Comparison of ENCODE assay signal across 8 cellular contexts in the genomic region with DNA sequence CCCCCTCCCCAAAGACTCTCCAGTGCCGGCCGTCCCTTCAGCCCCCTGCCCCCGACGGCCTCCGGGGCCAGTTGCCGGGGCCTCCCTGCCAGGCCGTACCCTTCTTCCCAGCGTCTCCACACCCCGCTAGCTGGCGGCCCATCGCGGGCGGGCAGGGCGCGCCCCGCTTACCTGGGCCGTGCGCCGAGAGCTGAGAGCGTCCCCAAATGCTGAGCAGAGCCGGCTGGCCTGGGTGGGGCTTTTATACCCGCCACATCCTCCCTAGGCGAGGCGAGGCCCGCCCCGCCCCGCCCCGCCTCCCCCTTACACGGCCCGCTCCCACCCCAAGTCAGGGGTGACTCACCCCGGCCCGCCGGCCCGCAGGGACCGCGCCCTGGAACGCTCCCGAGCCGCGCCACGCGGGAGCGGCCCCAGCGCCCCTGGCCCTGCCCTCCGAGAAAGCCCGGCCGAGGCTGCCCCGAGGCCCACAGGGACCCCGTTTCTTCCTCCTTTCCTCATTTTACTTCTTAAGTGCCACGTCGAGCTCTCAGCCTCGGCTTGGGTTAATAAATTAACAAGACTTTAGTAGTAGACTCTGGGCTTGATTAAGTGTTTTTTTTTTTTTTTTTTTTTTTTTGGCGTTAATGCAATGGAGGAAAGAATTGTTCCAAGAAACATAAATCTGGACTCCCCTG. TPM values are rescaled to one million over a fixed set of nuclear protein-coding genes. Genes with fewer than 3 reads are reported as not detected.
DNase-seq lines count a peak whose midpoint lies in the region; ATAC-seq and TF ChIP-seq lines count a peak whose summit lies in the region.

A gene (minus strand): TSS at position 215 of the 674 bp plus-strand sequence. CDS start 11,911 bp downstream, outside the sequence.

- no peaks in the 10 kb centered on the region for H3K36me3 ChIP-seq in CD4-positive, alpha-beta memory T cell (ENCODE audit: insufficient read depth, low read length)
- peaks cover 12 to 34% of the 10 kb centered on the region in 2 experiments for H3K36me3 ChIP-seq in SK-N-SH (replicated peaks in 1 of 2; ENCODE audit: control insufficient read depth in 1 of 2, insufficient read depth in 2 of 2, low read length in 1 of 2)
- no peaks in the 10 kb centered on the region for H3K36me3 ChIP-seq in prostate gland

- peak within 1 kb of the TSS; percentile 92 to 98 (median 94) for H3K4me3 Mint-ChIP-seq in CD4-positive, alpha-beta memory T cell
- H3K4me3 Mint-ChIP-seq in glutamatergic neuron (ENCODE audit: unreplicated experiment), result peak within 1 kb of the TSS; percentile 96

- H3K27ac Mint-ChIP-seq in CD4-positive, alpha-beta memory T cell, result peak within 1 kb of the TSS; percentile 96 to 100 (median 98)
- peak within 1 kb of the TSS; percentile 97 for H3K27ac Mint-ChIP-seq in glutamatergic neuron (ENCODE audit: unreplicated experiment)

- peaks cover 13 to 35% of the 10 kb centered on the region in 2 donors for H3K36me3 Mint-ChIP-seq in CD4-positive, alpha-beta memory T cell
- peaks cover 19% of the 10 kb centered on the region for H3K36me3 Mint-ChIP-seq in glutamatergic neuron (ENCODE audit: unreplicated experiment)

- no peaks in the 10 kb centered on the region for H3K27me3 ChIP-seq in CD4-positive, alpha-beta memory T cell (ENCODE audit: insufficient read depth, low read length)
- no peaks in the 10 kb centered on the region for H3K27me3 ChIP-seq in SK-N-SH (ENCODE audit: insufficient read depth)
- H3K27me3 ChIP-seq in prostate gland (replicated peaks; ENCODE audit: insufficient read depth), result no peaks in the 10 kb centered on the region

- peaks cover 0 to 11% (median 2%) of the 10 kb centered on the region in 8 donors for H3K9me3 Mint-ChIP-seq in CD4-positive, alpha-beta memory T cell
- H3K9me3 Mint-ChIP-seq in glutamatergic neuron (ENCODE audit: unreplicated experiment), result peaks cover 29% of the 10 kb centered on the region

- WGBS in SK-N-SH (ENCODE audit: low lambda C conversion rate), result under 1% methylated on average over 20 of the region's 53 CpGs
- under 1% methylated on average over 53 of the region's 53 CpGs for WGBS in prostate gland

- H3K27me3 Mint-ChIP-seq in CD4-positive, alpha-beta memory T cell, result peaks cover 0 to 7% of the 10 kb centered on the region in 2 donors
- H3K27me3 Mint-ChIP-seq in glutamatergic neuron (ENCODE audit: unreplicated experiment), result peaks cover 28% of the 10 kb centered on the region

- H3K79me2 ChIP-seq in SK-N-SH (ENCODE audit: insufficient read depth), result peaks cover 65% of the 10 kb centered on the region

- ATAC-seq in GM19351 (IDR thresholded peaks at IDR 0.05; ENCODE audit: unreplicated experiment) (peak; percentile 63), HG03457 (IDR thresholded peaks at IDR 0.05; ENCODE audit: unreplicated experiment) (peak; percentile 70)

- peak within 1 kb of the TSS; percentile 95 for H3K4me2 ChIP-seq in SK-N-SH

- no peaks in the 10 kb centered on the region for H3K9me3 ChIP-seq in CD4-positive, alpha-beta memory T cell (ENCODE audit: control insufficient read depth in 1 of 2, low read length in 2 of 2)
- H3K9me3 ChIP-seq in SK-N-SH (no peaks in the 10 kb centered on the region), prostate gland (no peaks in the 10 kb centered on the region)

- no peak for TF ChIP-seq EP300 in SK-N-SH (IDR thresholded peaks at IDR 0.05; ENCODE audit: borderline replicate concordance in 1 of 2, low read depth in 1 of 2, low read length in 1 of 2)

- POLR2A ChIA-PET in CD4-positive, alpha-beta memory T cell (lab: Charles Lee; ENCODE audit: partially characterized antibody), result interaction anchor here (0.6 to 3.7 kb wide), 54 partner anchors 9 to 1097 kb away, joined by 3 to 68 read pairs (median 4); a partner anchor contains a TSS
- POLR2A ChIA-PET in SK-N-SH (lab: Yijun Ruan, JAX), result interaction anchor here (1.0 kb wide), 1 partner anchor 8 kb away, joined by 3 read pairs; no protein-coding TSS in a partner anchor

- CTCF ChIA-PET in CD4-positive, alpha-beta memory T cell (lab: Charles Lee; ENCODE audit: partially characterized antibody), result interaction anchor here (0.7 to 1.3 kb wide), 4 partner anchors 12 to 141 kb away, joined by 3 to 4 read pairs (median 3); no protein-coding TSS in a partner anchor
- CTCF ChIA-PET in SK-N-SH (lab: Yijun Ruan, JAX), result interaction anchor here (1.3 kb wide), 1 partner anchor 39 kb away, joined by 4 read pairs; no protein-coding TSS in a partner anchor

- TF ChIP-seq RAD21 in SK-N-SH (IDR thresholded peaks at IDR 0.05; ENCODE audit: low read length), result no peak

- intact Hi-C loops in CD4-positive, alpha-beta memory T cell (cut with micrococcal nuclease), result loop anchor here (1.0 to 10.0 kb wide), 3 partner anchors 81 to 709 kb away; a partner anchor contains a TSS
- intact Hi-C loops in prostate gland (cut with DNase I), result loop anchor here (5.0 kb wide), 1 partner anchor 36 kb away; no protein-coding TSS in a partner anchor

- peaks cover 65% of the 10 kb centered on the region for H3F3A ChIP-seq in SK-N-SH (replicated peaks; ENCODE audit: insufficient read depth)

- peak within 1 kb of the TSS; percentile 59 to 86 for H3K4me3 ChIP-seq in CD4-positive, alpha-beta memory T cell (ENCODE audit: low read length in 2 of 2)
- peak within 1 kb of the TSS; percentile 62 to 95 for H3K4me3 ChIP-seq in SK-N-SH (ENCODE audit: low read depth in 2 of 2, low read length in 1 of 2)
- H3K4me3 ChIP-seq in prostate gland, result peak within 1 kb of the TSS; percentile 76 to 79

- TF ChIP-seq CTCF in SK-N-SH (IDR thresholded peaks at IDR 0.05) (no peak), glutamatergic neuron (IDR thresholded peaks at IDR 0.05; ENCODE audit: partially characterized antibody, unreplicated experiment) (no peak), prostate gland (IDR thresholded peaks at IDR 0.05) (no peak)

- H3K27ac ChIP-seq in CD4-positive, alpha-beta memory T cell (ENCODE audit: low read depth, low read length), result peak within 1 kb of the TSS; percentile 75
- H3K27ac ChIP-seq in SK-N-SH (ENCODE audit: low read depth in 2 of 2, low read length in 1 of 2) (peak within 1 kb of the TSS; percentile 76 to 99), prostate gland (peak within 1 kb of the TSS; percentile 93 to 97)

- H4K20me1 ChIP-seq in SK-N-SH (ENCODE audit: insufficient read depth), result peaks cover 41% of the 10 kb centered on the region

- no peaks in the 10 kb centered on the region for H3K9me2 ChIP-seq in SK-N-SH

- H3K9ac ChIP-seq in SK-N-SH, result peak within 1 kb of the TSS; percentile 99

- H3K4me1 ChIP-seq in CD4-positive, alpha-beta memory T cell (ENCODE audit: insufficient read depth, low read length), result peaks cover 60% of the 10 kb centered on the region
- H3K4me1 ChIP-seq in SK-N-SH (ENCODE audit: control insufficient read depth in 1 of 2, insufficient read depth in 2 of 2, low read depth in 1 of 2, low read length in 1 of 2) (peaks cover 6 to 59% of the 10 kb centered on the region in 2 experiments; a peak in 3 of 4 replicates), prostate gland (replicated peaks) (peaks cover 26% of the 10 kb centered on the region)

- TF ChIP-seq POLR2A in prostate gland (IDR thresholded peaks at IDR 0.05), result peak; percentile 96

- peak; percentile 82 to 91 (median 83) for DNase-seq in CD4-positive, alpha-beta memory T cell
- peak; percentile 85 for DNase-seq in SK-N-SH
- DNase-seq in activated naive CD4-positive, alpha-beta T cell treated with anti-CD3 and anti-CD28 coated beads, Interleukin-2, amount 50 U/mL, for 16 hours, result peak; percentile 74
- DNase-seq in glutamatergic neuron, result peak; percentile 82
- peak; percentile 85 for DNase-seq in prostate gland (ENCODE audit: low spot score)
- DNase-seq in ureter (ENCODE audit: low spot score), result peak; percentile 92

- peaks cover 27 to 64% (median 49%) of the 10 kb centered on the region in 4 donors for H3K4me1 Mint-ChIP-seq in CD4-positive, alpha-beta memory T cell
- H3K4me1 Mint-ChIP-seq in glutamatergic neuron (ENCODE audit: low read depth, unreplicated experiment), result peaks cover 49% of the 10 kb centered on the region

- H2AFZ ChIP-seq in SK-N-SH (ENCODE audit: low read depth), result no peak within 1 kb of the TSS

TF ChIP-seq in SK-N-SH, 30 proteins besides CTCF, POLR2A, EP300 and RAD21 (continues in another document):
- TF ChIP-seq FOSL2 (IDR thresholded peaks at IDR 0.05; ENCODE audit: borderline replicate concordance, low read depth) (peak; percentile 62; the same call in 1 of the 2 replicates), MXI1 (IDR thresholded peaks at IDR 0.05; ENCODE audit: low read depth, low read length) (no peak), SMC3 (IDR thresholded peaks at IDR 0.05; ENCODE audit: low read depth, low read length) (no peak)
- TF ChIP-seq, protein P1, sequence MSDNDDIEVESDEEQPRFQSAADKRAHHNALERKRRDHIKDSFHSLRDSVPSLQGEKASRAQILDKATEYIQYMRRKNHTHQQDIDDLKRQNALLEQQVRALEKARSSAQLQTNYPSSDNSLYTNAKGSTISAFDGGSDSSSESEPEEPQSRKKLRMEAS (IDR thresholded peaks at IDR 0.05; ENCODE audit: low read depth), result peak; percentile 51; the same call in 1 of the 2 replicates
- TF ChIP-seq, protein P2, sequence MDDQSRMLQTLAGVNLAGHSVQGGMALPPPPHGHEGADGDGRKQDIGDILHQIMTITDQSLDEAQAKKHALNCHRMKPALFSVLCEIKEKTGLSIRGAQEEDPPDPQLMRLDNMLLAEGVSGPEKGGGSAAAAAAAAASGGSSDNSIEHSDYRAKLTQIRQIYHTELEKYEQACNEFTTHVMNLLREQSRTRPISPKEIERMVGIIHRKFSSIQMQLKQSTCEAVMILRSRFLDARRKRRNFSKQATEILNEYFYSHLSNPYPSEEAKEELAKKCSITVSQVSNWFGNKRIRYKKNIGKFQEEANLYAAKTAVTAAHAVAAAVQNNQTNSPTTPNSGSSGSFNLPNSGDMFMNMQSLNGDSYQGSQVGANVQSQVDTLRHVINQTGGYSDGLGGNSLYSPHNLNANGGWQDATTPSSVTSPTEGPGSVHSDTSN (IDR thresholded peaks at IDR 0.05), result no peak

RNA-seq across cellular contexts. Expression of the gene that starts here (rescaled TPM):
- total RNA-seq in CD4-positive, alpha-beta memory T cell, result 100 to 1,000 TPM; 148 to 160 TPM
- 100 to 1,000 TPM; 561 to 682 TPM for polyA plus RNA-seq in CD4-positive, alpha-beta memory T cell
- 4,669 and 5,711 TPM in 2 replicates for polyA plus RNA-seq in SK-N-SH (2012; rRNA removed)
- polyA plus RNA-seq in SK-N-SH (2012; cell fraction: cytosol; rRNA removed), result 5,477 and 5,705 TPM in 2 replicates
- 2,958 and 4,347 TPM in 2 replicates for polyA plus RNA-seq in SK-N-SH (2012; cell fraction: nucleus; rRNA removed)
- total RNA-seq in glutamatergic neuron (ENCODE audit: unreplicated experiment), result 925 TPM
- 100 to 1,000 TPM; 404 to 595 TPM for total RNA-seq in prostate gland
- 684 TPM for total RNA-seq in ureter

Comparison
In these comparisons a context has a peak if more than half of its experiments do, and no peak if none do; other contexts are left out.
1. Peak in every context shown above with its lines: DNase-seq, ATAC-seq, H3K4me3 ChIP-seq and H3K27ac ChIP-seq.